ENCODE assay signal across 1 cellular context in the genomic region with DNA sequence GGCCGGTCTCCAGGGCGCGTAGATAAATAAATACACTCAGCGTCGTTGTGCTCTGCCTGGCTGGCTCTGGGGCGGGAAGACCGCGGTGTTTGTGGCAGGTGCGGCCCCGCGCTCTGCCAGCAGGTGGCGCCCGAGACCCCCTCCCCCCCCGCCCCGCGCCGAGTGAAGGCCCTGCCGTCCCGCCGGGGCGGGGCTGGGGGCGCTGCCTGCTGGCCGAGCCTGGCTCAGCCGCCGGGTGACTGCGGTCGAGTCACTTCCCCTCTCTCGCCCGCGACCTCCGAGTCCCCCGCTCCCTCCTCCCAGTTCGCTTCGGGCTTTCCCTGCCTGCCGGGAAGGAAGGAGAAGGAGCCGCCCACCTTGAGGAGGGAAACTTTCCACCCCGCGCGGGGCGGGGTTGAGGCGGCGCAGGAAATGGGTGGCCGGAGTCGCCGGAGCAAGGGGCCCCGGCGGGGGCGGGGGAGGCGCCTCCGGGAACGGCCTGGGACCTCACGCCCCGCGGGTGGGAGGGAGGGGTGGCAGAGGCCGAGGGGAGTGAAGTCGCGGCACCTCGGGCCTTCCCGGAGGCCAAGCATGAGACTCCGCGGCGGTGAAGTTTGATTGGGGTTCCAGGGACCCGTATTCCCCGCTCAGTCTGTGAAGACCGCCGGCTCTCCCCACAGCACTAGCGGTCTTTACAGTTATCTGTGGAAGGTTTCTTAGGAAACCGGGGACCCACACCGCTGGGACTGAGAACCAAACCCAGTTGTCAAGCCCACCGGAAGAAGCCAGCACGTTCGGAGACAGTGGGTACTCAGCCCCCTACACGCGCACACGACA.
TF ChIP-seq lines count a peak whose summit lies in the region.

No MANE protein-coding gene starts in this region.

TF ChIP-seq in HepG2, 621 proteins besides CTCF, POLR2A, EP300 and RAD21 (continued from another document and continues in another):
- TF ChIP-seq, protein P1, sequence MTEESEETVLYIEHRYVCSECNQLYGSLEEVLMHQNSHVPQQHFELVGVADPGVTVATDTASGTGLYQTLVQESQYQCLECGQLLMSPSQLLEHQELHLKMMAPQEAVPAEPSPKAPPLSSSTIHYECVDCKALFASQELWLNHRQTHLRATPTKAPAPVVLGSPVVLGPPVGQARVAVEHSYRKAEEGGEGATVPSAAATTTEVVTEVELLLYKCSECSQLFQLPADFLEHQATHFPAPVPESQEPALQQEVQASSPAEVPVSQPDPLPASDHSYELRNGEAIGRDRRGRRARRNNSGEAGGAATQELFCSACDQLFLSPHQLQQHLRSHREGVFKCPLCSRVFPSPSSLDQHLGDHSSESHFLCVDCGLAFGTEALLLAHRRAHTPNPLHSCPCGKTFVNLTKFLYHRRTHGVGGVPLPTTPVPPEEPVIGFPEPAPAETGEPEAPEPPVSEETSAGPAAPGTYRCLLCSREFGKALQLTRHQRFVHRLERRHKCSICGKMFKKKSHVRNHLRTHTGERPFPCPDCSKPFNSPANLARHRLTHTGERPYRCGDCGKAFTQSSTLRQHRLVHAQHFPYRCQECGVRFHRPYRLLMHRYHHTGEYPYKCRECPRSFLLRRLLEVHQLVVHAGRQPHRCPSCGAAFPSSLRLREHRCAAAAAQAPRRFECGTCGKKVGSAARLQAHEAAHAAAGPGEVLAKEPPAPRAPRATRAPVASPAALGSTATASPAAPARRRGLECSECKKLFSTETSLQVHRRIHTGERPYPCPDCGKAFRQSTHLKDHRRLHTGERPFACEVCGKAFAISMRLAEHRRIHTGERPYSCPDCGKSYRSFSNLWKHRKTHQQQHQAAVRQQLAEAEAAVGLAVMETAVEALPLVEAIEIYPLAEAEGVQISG (CRISPR knock-in tag; IDR thresholded peaks at IDR 0.05), result peak; percentile 69
- peak; percentile 74 for TF ChIP-seq RBM22 (optimal IDR thresholded peaks at IDR 0.05; ENCODE audit: low read length)
- no peak for TF ChIP-seq ADNP (CRISPR knock-in tag; IDR thresholded peaks at IDR 0.05)
- TF ChIP-seq, protein P2, sequence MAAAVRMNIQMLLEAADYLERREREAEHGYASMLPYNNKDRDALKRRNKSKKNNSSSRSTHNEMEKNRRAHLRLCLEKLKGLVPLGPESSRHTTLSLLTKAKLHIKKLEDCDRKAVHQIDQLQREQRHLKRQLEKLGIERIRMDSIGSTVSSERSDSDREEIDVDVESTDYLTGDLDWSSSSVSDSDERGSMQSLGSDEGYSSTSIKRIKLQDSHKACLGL (CRISPR knock-in tag; IDR thresholded peaks at IDR 0.05), result peak; percentile 42; the same call in 1 of the 2 replicates
- no peak for TF ChIP-seq AHR (CRISPR knock-in tag; IDR thresholded peaks at IDR 0.05)
- TF ChIP-seq, protein P3, sequence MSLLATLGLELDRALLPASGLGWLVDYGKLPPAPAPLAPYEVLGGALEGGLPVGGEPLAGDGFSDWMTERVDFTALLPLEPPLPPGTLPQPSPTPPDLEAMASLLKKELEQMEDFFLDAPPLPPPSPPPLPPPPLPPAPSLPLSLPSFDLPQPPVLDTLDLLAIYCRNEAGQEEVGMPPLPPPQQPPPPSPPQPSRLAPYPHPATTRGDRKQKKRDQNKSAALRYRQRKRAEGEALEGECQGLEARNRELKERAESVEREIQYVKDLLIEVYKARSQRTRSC (CRISPR knock-in tag; IDR thresholded peaks at IDR 0.05; ENCODE audit: low read depth), result no peak
- TF ChIP-seq ZNF230 (CRISPR knock-in tag; IDR thresholded peaks at IDR 0.05), result no peak
- peak; percentile 10; the same call in 1 of the 2 replicates for TF ChIP-seq FOSL2 (CRISPR knock-in tag; IDR thresholded peaks at IDR 0.05)
- TF ChIP-seq KLF11 (CRISPR knock-in tag; IDR thresholded peaks at IDR 0.05), result no peak
- TF ChIP-seq, protein P4, sequence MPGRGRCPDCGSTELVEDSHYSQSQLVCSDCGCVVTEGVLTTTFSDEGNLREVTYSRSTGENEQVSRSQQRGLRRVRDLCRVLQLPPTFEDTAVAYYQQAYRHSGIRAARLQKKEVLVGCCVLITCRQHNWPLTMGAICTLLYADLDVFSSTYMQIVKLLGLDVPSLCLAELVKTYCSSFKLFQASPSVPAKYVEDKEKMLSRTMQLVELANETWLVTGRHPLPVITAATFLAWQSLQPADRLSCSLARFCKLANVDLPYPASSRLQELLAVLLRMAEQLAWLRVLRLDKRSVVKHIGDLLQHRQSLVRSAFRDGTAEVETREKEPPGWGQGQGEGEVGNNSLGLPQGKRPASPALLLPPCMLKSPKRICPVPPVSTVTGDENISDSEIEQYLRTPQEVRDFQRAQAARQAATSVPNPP (CRISPR knock-in tag; IDR thresholded peaks at IDR 0.05), result no peak
- no peak for TF ChIP-seq GATAD2A (CRISPR knock-in tag; IDR thresholded peaks at IDR 0.05)
- TF ChIP-seq ZNF124 (CRISPR knock-in tag; IDR thresholded peaks at IDR 0.05), result no peak
- peak; percentile 82 for TF ChIP-seq HNRNPK (IDR thresholded peaks at IDR 0.05; ENCODE audit: low read depth, low read length, poor library complexity, severe bottlenecking)
- TF ChIP-seq, protein P5, sequence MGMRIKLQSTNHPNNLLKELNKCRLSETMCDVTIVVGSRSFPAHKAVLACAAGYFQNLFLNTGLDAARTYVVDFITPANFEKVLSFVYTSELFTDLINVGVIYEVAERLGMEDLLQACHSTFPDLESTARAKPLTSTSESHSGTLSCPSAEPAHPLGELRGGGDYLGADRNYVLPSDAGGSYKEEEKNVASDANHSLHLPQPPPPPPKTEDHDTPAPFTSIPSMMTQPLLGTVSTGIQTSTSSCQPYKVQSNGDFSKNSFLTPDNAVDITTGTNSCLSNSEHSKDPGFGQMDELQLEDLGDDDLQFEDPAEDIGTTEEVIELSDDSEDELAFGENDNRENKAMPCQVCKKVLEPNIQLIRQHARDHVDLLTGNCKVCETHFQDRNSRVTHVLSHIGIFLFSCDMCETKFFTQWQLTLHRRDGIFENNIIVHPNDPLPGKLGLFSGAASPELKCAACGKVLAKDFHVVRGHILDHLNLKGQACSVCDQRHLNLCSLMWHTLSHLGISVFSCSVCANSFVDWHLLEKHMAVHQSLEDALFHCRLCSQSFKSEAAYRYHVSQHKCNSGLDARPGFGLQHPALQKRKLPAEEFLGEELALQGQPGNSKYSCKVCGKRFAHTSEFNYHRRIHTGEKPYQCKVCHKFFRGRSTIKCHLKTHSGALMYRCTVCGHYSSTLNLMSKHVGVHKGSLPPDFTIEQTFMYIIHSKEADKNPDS (CRISPR knock-in tag; IDR thresholded peaks at IDR 0.05), result no peak
- TF ChIP-seq ZNF24 (IDR thresholded peaks at IDR 0.05), result no peak
- TF ChIP-seq, protein P6, sequence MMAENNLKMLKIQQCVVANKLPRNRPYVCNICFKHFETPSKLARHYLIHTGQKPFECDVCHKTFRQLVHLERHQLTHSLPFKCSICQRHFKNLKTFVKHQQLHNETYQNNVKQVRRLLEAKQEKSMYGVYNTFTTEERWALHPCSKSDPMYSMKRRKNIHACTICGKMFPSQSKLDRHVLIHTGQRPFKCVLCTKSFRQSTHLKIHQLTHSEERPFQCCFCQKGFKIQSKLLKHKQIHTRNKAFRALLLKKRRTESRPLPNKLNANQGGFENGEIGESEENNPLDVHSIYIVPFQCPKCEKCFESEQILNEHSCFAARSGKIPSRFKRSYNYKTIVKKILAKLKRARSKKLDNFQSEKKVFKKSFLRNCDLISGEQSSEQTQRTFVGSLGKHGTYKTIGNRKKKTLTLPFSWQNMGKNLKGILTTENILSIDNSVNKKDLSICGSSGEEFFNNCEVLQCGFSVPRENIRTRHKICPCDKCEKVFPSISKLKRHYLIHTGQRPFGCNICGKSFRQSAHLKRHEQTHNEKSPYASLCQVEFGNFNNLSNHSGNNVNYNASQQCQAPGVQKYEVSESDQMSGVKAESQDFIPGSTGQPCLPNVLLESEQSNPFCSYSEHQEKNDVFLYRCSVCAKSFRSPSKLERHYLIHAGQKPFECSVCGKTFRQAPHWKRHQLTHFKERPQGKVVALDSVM (CRISPR knock-in tag; IDR thresholded peaks at IDR 0.05), result peak; percentile 63
- TF ChIP-seq, protein P7, sequence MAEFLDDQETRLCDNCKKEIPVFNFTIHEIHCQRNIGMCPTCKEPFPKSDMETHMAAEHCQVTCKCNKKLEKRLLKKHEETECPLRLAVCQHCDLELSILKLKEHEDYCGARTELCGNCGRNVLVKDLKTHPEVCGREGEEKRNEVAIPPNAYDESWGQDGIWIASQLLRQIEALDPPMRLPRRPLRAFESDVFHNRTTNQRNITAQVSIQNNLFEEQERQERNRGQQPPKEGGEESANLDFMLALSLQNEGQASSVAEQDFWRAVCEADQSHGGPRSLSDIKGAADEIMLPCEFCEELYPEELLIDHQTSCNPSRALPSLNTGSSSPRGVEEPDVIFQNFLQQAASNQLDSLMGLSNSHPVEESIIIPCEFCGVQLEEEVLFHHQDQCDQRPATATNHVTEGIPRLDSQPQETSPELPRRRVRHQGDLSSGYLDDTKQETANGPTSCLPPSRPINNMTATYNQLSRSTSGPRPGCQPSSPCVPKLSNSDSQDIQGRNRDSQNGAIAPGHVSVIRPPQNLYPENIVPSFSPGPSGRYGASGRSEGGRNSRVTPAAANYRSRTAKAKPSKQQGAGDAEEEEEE (CRISPR knock-in tag; IDR thresholded peaks at IDR 0.05; ENCODE audit: borderline replicate concordance), result no peak
- TF ChIP-seq, protein P8, sequence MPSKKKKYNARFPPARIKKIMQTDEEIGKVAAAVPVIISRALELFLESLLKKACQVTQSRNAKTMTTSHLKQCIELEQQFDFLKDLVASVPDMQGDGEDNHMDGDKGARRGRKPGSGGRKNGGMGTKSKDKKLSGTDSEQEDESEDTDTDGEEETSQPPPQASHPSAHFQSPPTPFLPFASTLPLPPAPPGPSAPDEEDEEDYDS (CRISPR knock-in tag; IDR thresholded peaks at IDR 0.05), result no peak
- TF ChIP-seq CBX5 (CRISPR knock-in tag; IDR thresholded peaks at IDR 0.05; ENCODE audit: borderline replicate concordance), result no peak
- TF ChIP-seq, protein P9, sequence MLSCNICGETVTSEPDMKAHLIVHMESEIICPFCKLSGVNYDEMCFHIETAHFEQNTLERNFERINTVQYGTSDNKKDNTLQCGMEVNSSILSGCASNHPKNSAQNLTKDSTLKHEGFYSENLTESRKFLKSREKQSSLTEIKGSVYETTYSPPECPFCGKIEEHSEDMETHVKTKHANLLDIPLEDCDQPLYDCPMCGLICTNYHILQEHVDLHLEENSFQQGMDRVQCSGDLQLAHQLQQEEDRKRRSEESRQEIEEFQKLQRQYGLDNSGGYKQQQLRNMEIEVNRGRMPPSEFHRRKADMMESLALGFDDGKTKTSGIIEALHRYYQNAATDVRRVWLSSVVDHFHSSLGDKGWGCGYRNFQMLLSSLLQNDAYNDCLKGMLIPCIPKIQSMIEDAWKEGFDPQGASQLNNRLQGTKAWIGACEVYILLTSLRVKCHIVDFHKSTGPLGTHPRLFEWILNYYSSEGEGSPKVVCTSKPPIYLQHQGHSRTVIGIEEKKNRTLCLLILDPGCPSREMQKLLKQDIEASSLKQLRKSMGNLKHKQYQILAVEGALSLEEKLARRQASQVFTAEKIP (CRISPR knock-in tag; IDR thresholded peaks at IDR 0.05; ENCODE audit: borderline replicate concordance), result no peak
- no peak for TF ChIP-seq ZNF782 (CRISPR knock-in tag; IDR thresholded peaks at IDR 0.05; ENCODE audit: borderline replicate concordance)
- TF ChIP-seq, protein P10, sequence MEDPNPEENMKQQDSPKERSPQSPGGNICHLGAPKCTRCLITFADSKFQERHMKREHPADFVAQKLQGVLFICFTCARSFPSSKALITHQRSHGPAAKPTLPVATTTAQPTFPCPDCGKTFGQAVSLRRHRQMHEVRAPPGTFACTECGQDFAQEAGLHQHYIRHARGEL (CRISPR knock-in tag; IDR thresholded peaks at IDR 0.05), result 0 out of 2 replicates have a peak, but pooled peaks have one; percentile 69
- TF ChIP-seq, protein P11, sequence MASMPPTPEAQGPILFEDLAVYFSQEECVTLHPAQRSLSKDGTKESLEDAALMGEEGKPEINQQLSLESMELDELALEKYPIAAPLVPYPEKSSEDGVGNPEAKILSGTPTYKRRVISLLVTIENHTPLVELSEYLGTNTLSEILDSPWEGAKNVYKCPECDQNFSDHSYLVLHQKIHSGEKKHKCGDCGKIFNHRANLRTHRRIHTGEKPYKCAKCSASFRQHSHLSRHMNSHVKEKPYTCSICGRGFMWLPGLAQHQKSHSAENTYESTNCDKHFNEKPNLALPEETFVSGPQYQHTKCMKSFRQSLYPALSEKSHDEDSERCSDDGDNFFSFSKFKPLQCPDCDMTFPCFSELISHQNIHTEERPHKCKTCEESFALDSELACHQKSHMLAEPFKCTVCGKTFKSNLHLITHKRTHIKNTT (CRISPR knock-in tag; IDR thresholded peaks at IDR 0.05), result no peak
- TF ChIP-seq ZFP1 (CRISPR knock-in tag; IDR thresholded peaks at IDR 0.05), result no peak
- TF ChIP-seq WIZ (CRISPR knock-in tag; IDR thresholded peaks at IDR 0.05), result no peak
- TF ChIP-seq, protein P12, sequence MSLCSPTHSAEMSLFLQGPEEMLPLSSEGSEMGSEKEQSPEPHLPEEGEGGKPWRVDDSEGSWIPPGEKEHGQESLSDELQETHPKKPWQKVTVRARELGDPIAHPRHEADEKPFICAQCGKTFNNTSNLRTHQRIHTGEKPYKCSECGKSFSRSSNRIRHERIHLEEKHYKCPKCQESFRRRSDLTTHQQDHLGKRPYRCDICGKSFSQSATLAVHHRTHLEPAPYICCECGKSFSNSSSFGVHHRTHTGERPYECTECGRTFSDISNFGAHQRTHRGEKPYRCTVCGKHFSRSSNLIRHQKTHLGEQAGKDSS (CRISPR knock-in tag; IDR thresholded peaks at IDR 0.05; ENCODE audit: borderline replicate concordance, low read depth), result peak; percentile 57; the same call in 1 of the 2 replicates
- TF ChIP-seq MZF1 (CRISPR knock-in tag; IDR thresholded peaks at IDR 0.05; ENCODE audit: borderline replicate concordance), result no peak
- 0 out of 2 replicates have a peak, but pooled peaks have one; percentile 32 for TF ChIP-seq AKAP8 (CRISPR knock-in tag; IDR thresholded peaks at IDR 0.05)
- no peak for TF ChIP-seq ZNF615 (CRISPR knock-in tag; IDR thresholded peaks at IDR 0.05; ENCODE audit: borderline replicate concordance)
- TF ChIP-seq MYC (CRISPR knock-in tag; IDR thresholded peaks at IDR 0.05; ENCODE audit: borderline replicate concordance), result no peak; the same call in 1 of the 2 replicates
- TF ChIP-seq NBN (conservative IDR thresholded peaks at IDR 0.05), result no peak
- TF ChIP-seq, protein P13, sequence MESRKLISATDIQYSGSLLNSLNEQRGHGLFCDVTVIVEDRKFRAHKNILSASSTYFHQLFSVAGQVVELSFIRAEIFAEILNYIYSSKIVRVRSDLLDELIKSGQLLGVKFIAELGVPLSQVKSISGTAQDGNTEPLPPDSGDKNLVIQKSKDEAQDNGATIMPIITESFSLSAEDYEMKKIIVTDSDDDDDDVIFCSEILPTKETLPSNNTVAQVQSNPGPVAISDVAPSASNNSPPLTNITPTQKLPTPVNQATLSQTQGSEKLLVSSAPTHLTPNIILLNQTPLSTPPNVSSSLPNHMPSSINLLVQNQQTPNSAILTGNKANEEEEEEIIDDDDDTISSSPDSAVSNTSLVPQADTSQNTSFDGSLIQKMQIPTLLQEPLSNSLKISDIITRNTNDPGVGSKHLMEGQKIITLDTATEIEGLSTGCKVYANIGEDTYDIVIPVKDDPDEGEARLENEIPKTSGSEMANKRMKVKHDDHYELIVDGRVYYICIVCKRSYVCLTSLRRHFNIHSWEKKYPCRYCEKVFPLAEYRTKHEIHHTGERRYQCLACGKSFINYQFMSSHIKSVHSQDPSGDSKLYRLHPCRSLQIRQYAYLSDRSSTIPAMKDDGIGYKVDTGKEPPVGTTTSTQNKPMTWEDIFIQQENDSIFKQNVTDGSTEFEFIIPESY (CRISPR knock-in tag; IDR thresholded peaks at IDR 0.05), result no peak
- no peak for TF ChIP-seq BHLHE40 (IDR thresholded peaks at IDR 0.05; ENCODE audit: low read length)
- no peak for TF ChIP-seq HNRNPH1 (optimal IDR thresholded peaks at IDR 0.05; ENCODE audit: low read depth, low read length)
- TF ChIP-seq RCOR2 (CRISPR knock-in tag; IDR thresholded peaks at IDR 0.05), result no peak
- TF ChIP-seq ZMYM3 (CRISPR knock-in tag; IDR thresholded peaks at IDR 0.05), result peak; percentile 91
- no peak for TF ChIP-seq ELF4 (CRISPR knock-in tag; IDR thresholded peaks at IDR 0.05; ENCODE audit: borderline replicate concordance)
- TF ChIP-seq ZNF530 (CRISPR knock-in tag; IDR thresholded peaks at IDR 0.05; ENCODE audit: low read depth), result no peak
